ENCODE assay signal across 9 cellular contexts in the genomic region with DNA sequence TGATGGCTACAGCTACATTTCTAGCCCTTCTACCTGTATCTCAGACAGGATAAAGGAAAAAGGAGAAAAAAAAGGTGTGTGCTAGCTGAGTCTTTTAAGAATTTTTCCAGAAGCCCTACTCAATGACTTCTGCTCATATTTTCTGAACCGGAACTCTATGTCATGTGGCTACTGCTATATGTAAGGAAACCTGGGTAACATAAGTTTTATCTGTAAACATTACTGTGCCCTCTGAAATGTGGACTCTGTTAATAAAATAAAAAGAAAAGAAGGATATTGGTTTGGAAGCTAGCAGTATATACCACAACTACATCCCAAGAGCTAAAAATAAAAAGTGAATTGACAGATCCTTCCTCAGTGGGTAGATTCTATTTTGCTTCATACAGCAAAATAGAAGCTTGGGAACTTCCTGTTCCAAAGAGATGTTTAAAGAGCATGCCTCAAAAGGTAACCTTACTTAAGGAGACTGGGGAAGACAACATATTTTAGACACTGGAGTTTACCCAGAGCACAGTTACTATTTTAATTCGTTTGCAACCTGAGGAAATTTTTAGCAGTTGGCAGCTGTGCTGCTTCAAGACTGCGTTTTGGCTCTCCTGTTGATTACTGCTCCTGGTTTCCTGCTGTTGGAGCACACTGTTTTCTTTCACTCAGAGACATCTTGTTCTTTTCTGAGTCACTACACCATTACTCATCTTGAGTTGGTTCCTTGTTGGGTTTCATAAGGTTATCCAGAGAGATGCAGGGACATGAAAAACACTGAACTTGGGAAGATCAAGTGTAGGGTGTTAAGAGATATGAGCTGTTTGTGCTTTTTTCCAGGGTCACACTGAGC.
A peak's percentile ranks its signal among the peaks of the same experiment; 100 is the strongest.
DNase-seq lines count a peak whose midpoint lies in the region; ATAC-seq, FAIRE-seq and TF ChIP-seq lines count a peak whose summit lies in the region.
"Had no signal": no experiment of that assay in that cellular context is flagged by ENCODE, and none has a peak within 500 bp of the region (broad histone marks: within the 10 kb centered on the region; RNA-seq: fewer than 3 reads in every experiment).

No MANE protein-coding gene starts in this region.

- RAD21 ChIA-PET in GM12878 (lab: Charles Lee; ENCODE audit: unreplicated experiment), result no interaction called here

- POLR2A ChIA-PET in A549 (lab: Yijun Ruan, JAX) (interaction anchor here (0.9 kb wide), 1 partner anchor 281 kb away, joined by 3 read pairs; a partner anchor contains a TSS), GM12878 (lab: Charles Lee) (interaction anchor here (0.5 kb wide), 1 partner anchor 14 kb away, joined by 3 read pairs; no protein-coding TSS in a partner anchor)

- H4K20me1 ChIP-seq in GM12878 (ENCODE audit: control insufficient read depth, insufficient read depth), result no peaks in the 10 kb centered on the region

- H3K23ac ChIP-seq in mesenchymal stem cell (ENCODE audit: low read length in 2 of 2), result no peak overlapping the region

- no peak overlapping the region for H3K4ac ChIP-seq in mesenchymal stem cell (ENCODE audit: low read depth in 1 of 2, low read length in 2 of 2)

- TF ChIP-seq POLR2A in A549 (IDR thresholded peaks at IDR 0.05; ENCODE audit: low read length) (no peak), GM12878 (IDR thresholded peaks at IDR 0.05; ENCODE audit: low read depth, low read length) (no peak), GM18505 (IDR thresholded peaks at IDR 0.05; ENCODE audit: borderline replicate concordance, extremely low read depth, insufficient read depth, insufficient read length) (no peak)

- H3K4me2 ChIP-seq in A549 (peak overlapping the region; percentile 44), GM12878 (ENCODE audit: control insufficient read depth, insufficient read depth) (no peak overlapping the region), mesenchymal stem cell (ENCODE audit: low read length, poor library complexity, severe bottlenecking) (no peak overlapping the region)

- CTCF ChIA-PET in A549 (lab: Yijun Ruan, JAX), result interaction anchor here (0.6 to 1.8 kb wide), 2 partner anchors 11 to 36 kb away, joined by 3 to 4 read pairs; no protein-coding TSS in a partner anchor
- CTCF ChIA-PET in GM12878 (lab: Yijun Ruan, JAX), result interaction anchor here (0.9 to 1.7 kb wide), 2 partner anchors 8 to 16 kb away, joined by 3 to 4 read pairs; no protein-coding TSS in a partner anchor

- H3K27me3 ChIP-seq in GM12878 (replicated peaks in 1 of 2; ENCODE audit: control insufficient read depth in 2 of 2, insufficient read depth in 2 of 2, low read length in 1 of 2) (no peaks in the 10 kb centered on the region), mesenchymal stem cell (ENCODE audit: control insufficient read depth in 1 of 2, insufficient read depth in 1 of 2, low read length in 2 of 2) (no peaks in the 10 kb centered on the region)

- H3K36me3 ChIP-seq in GM12878 (ENCODE audit: control insufficient read depth in 2 of 2, insufficient read depth in 2 of 2, low read length in 1 of 2), result no peaks in the 10 kb centered on the region
- no peaks in the 10 kb centered on the region for H3K36me3 ChIP-seq in mesenchymal stem cell (ENCODE audit: control insufficient read depth in 1 of 2, insufficient read depth in 2 of 2, low read depth in 1 of 2, low read length in 2 of 2)

- peak overlapping the region; percentile 23; the same call in 1 of the 2 replicates for H2AFZ ChIP-seq in GM12878 (ENCODE audit: control insufficient read depth, low read depth, low read length)
- H2AFZ ChIP-seq in mesenchymal stem cell (ENCODE audit: low read depth, low read length), result no peak overlapping the region

- H3K9me3 ChIP-seq in A549, result no peaks in the 10 kb centered on the region
- H3K9me3 ChIP-seq in GM12878 (replicated peaks; ENCODE audit: control insufficient read depth, insufficient read depth, low read length), result peaks cover 2% of the 10 kb centered on the region; the same call in 1 of the 3 replicates
- no peaks in the 10 kb centered on the region for H3K9me3 ChIP-seq in mesenchymal stem cell (ENCODE audit: control insufficient read depth, low read length)

- no peak overlapping the region for H3K18ac ChIP-seq in mesenchymal stem cell (ENCODE audit: low read depth in 1 of 2, low read length in 2 of 2)

- H3K27ac ChIP-seq in A549, result peak overlapping the region; percentile 72 to 81
- H3K27ac ChIP-seq in GM12878 (ENCODE audit: control insufficient read depth, insufficient read depth), result no peak overlapping the region
- peak overlapping the region; percentile 50 for H3K27ac ChIP-seq in mesenchymal stem cell (ENCODE audit: low read length, poor library complexity, severe bottlenecking)

- H2BK120ac ChIP-seq in mesenchymal stem cell (ENCODE audit: low read depth, low read length), result no peak overlapping the region

- no peak overlapping the region for H2BK15ac ChIP-seq in mesenchymal stem cell (ENCODE audit: low read depth, poor library complexity, severe bottlenecking)

- H2BK5ac ChIP-seq in mesenchymal stem cell (ENCODE audit: low read depth, low read length, poor library complexity, severe bottlenecking), result no peak overlapping the region

- no TSS peak for BruUV-seq in GM12878 (replicated peaks; lab: Mats Ljungman, UMichigan)

- H3K79me1 ChIP-seq in mesenchymal stem cell (replicated peaks; ENCODE audit: low read length, poor library complexity, severe bottlenecking), result no peaks in the 10 kb centered on the region

- H3K9ac ChIP-seq in GM12878 (ENCODE audit: control insufficient read depth, insufficient read depth, low read length) (no peak overlapping the region), mesenchymal stem cell (ENCODE audit: low read length) (peak overlapping the region; percentile 55)

- no peak overlapping the region for H2AK5ac ChIP-seq in mesenchymal stem cell (ENCODE audit: low read length, severe bottlenecking)

- intact Hi-C loops in GM12878 (cut with micrococcal nuclease; ENCODE audit: unreplicated experiment), result no loop called here

- FAIRE-seq in A549 (lab: Jason Lieb, UNC) (no peak), GM12878 (lab: Jason Lieb, UNC) (no peak)

- TF ChIP-seq CTCF in A549 (IDR thresholded peaks at IDR 0.05), result no peak
- TF ChIP-seq CTCF in GM12878 (IDR thresholded peaks at IDR 0.05 in 2 of 3, conservative IDR thresholded peaks at IDR 0.05 in 1 of 3; ENCODE audit: control insufficient read depth in 2 of 3, extremely low read depth in 1 of 3, insufficient read depth in 1 of 3, low read depth in 3 of 3, low read length in 3 of 3), result no peak

- H3K79me2 ChIP-seq in GM12878 (ENCODE audit: control insufficient read depth, insufficient read depth, low read length), result no peaks in the 10 kb centered on the region

- peaks cover 28% of the 10 kb centered on the region for H3K4me1 ChIP-seq in A549
- no peaks in the 10 kb centered on the region for H3K4me1 ChIP-seq in GM12878 (ENCODE audit: control insufficient read depth, insufficient read depth, low read length)
- H3K4me1 ChIP-seq in mesenchymal stem cell (ENCODE audit: control insufficient read depth, insufficient read depth, low read depth, low read length), result no peaks in the 10 kb centered on the region

- no peak for TF ChIP-seq EP300 in A549 (IDR thresholded peaks at IDR 0.05)
- TF ChIP-seq EP300 in GM12878 (IDR thresholded peaks at IDR 0.05; ENCODE audit: borderline replicate concordance in 1 of 2, control insufficient read depth in 1 of 2, low read depth in 2 of 2, low read length in 2 of 2), result no peak

- H3K4me3 ChIP-seq in A549 (no peak overlapping the region), GM12878 (no peak overlapping the region), mesenchymal stem cell (ENCODE audit: insufficient read depth in 1 of 2, low read depth in 1 of 2, low read length in 2 of 2) (no peak overlapping the region)

- H2BK12ac ChIP-seq in mesenchymal stem cell (ENCODE audit: low read length in 2 of 2), result no peak overlapping the region

- WGBS in A549 (ENCODE audit: missing lambda C conversion rate), result 32% methylated on average over 3 of the region's 3 CpGs
- WGBS in GM12878 (ENCODE audit: insufficient coverage, insufficient replicate concordance, low lambda C conversion rate, missing lambda C conversion rate), result 32% methylated on average over 3 of the region's 3 CpGs
- 0% methylated on average over 2 of the region's 3 CpGs for WGBS in mesenchymal stem cell

- peak; percentile 75 to 80 for ATAC-seq in A549
- ATAC-seq in HG03039 (IDR thresholded peaks at IDR 0.05; ENCODE audit: unreplicated experiment), result peak; percentile 50
- ATAC-seq in GM12878, result no peak; the same call in 2 of the 3 replicates
- ATAC-seq in GM18505 (IDR thresholded peaks at IDR 0.05; ENCODE audit: unreplicated experiment), result no peak

- H4K8ac ChIP-seq in mesenchymal stem cell (ENCODE audit: low read length), result no peak overlapping the region

- H3K14ac ChIP-seq in mesenchymal stem cell (ENCODE audit: low read length in 2 of 2), result no peak overlapping the region

- no peak for TF ChIP-seq RAD21 in A549 (conservative IDR thresholded peaks at IDR 0.05 in 1 of 2, IDR thresholded peaks at IDR 0.05 in 1 of 2)
- no peak for TF ChIP-seq RAD21 in GM12878 (IDR thresholded peaks at IDR 0.05; ENCODE audit: insufficient read depth, low read depth, low read length)

- DNase-seq in A549 (ENCODE audit: low read depth in 1 of 2, low spot score in 1 of 2) (peak; percentile 11 to 37), GM12878 (ENCODE audit: low read depth, low spot score) (no peak), mesenchymal stem cell (peak; percentile 74), NCI-H187 (lab: John Stamatoyannopoulos, UW) (no peak), cerebellar nuclear complex (lab: John Stamatoyannopoulos, UW) (no peak), HuH-7.5 (ENCODE audit: low spot score) (no peak)
- DNase-seq: NCI-H1436 had no signal

- H4K91ac ChIP-seq in mesenchymal stem cell (ENCODE audit: low read length), result no peak overlapping the region

- SMC1A ChIA-PET in GM12878 (lab: Charles Lee; ENCODE audit: uncharacterized antibody, unreplicated experiment), result interaction anchor here (0.9 to 1.4 kb wide), 6 partner anchors 8 to 76 kb away, joined by 3 to 5 read pairs (median 3); no protein-coding TSS in a partner anchor

- in situ Hi-C loops in GM12878 (cut with MboI), result no loop called here

TF ChIP-seq in A549, 52 proteins besides CTCF, POLR2A, EP300 and RAD21 (continues in another document):
- no peak for TF ChIP-seq KDM5A (IDR thresholded peaks at IDR 0.05)
- TF ChIP-seq TP53 (CRISPR knock-in tag; IDR thresholded peaks at IDR 0.05), result no peak

TF ChIP-seq in GM12878, 131 proteins besides CTCF, POLR2A, EP300 and RAD21:
- TF ChIP-seq ASH2L (IDR thresholded peaks at IDR 0.05; ENCODE audit: borderline replicate concordance, low read depth) (no peak), EED (IDR thresholded peaks at IDR 0.05; ENCODE audit: low read depth) (no peak), SP1 (IDR thresholded peaks at IDR 0.05; ENCODE audit: low read depth, low read length) (no peak)

Comparison
In these comparisons a context has a peak if more than half of its experiments do, and no peak if none do; other contexts are left out.
1. ATAC-seq: peak in A549 (2 of 2) and HG03039 (single experiment); none in GM12878 (single experiment) and GM18505 (single experiment).
2. DNase-seq: peak in A549 (2 of 2) and mesenchymal stem cell (single experiment); none in GM12878 (single experiment), NCI-H187 (0 of 2), cerebellar nuclear complex (0 of 2) and HuH-7.5 (single experiment).